Comparison of ENCODE assay signal across 25 cellular contexts in genomic region chr4:98383431-98384106, GRCh38.
DNase-seq lines count a peak whose midpoint lies in the region; ATAC-seq and FAIRE-seq lines count a peak whose summit lies in the region.
"Had no signal": no experiment of that assay in that cellular context is flagged by ENCODE, and none has a peak within 500 bp of the region (broad histone marks: within the 10 kb centered on the region; RNA-seq: fewer than 3 reads in every experiment).

No MANE protein-coding gene starts in this region.

- H3K4me1 ChIP-seq in right cardiac atrium (ENCODE audit: control insufficient read depth, insufficient read depth, low read length): no peaks in the 10 kb centered on the region
- H3K4me1 ChIP-seq: ascending aorta, HAP-1, heart left ventricle, transverse colon had no signal

- no peak overlapping the region for H3K4me3 ChIP-seq in right cardiac atrium (ENCODE audit: low read length)
- H3K4me3 ChIP-seq: ascending aorta, HAP-1, heart left ventricle, transverse colon had no signal

- H3K9me3 ChIP-seq in right cardiac atrium (ENCODE audit: control insufficient read depth, low read length): no peaks in the 10 kb centered on the region
- H3K9me3 ChIP-seq: ascending aorta, HAP-1, heart left ventricle, transverse colon had no signal

- WGBS in right cardiac atrium: 95% methylated on average over 3 of the region's 3 CpGs

- no peaks in the 10 kb centered on the region for H3K27me3 ChIP-seq in right cardiac atrium (ENCODE audit: control insufficient read depth, insufficient read depth)
- H3K27me3 ChIP-seq: ascending aorta, heart left ventricle, transverse colon had no signal

- no peak for DNase-seq in NCI-H82 (lab: John Stamatoyannopoulos, UW)
- DNase-seq in right cardiac atrium: no peak
- DNase-seq: activated CD8-positive, alpha-beta T cell treated with anti-CD3 and anti-CD28 coated beads for 36 hours; activated naive CD4-positive, alpha-beta T cell treated with anti-CD3 and anti-CD28 coated beads, Interleukin-2, amount 10 ng/mL, durations not matched to agents 7 days and 5 days; activated T-cell treated with anti-CD3 and anti-CD28 coated beads, Interleukin-2, amount 50 U/mL, for 4 hours; CD4-positive, alpha-beta T cell; effector memory CD8-positive, alpha-beta T cell; heart left ventricle; Kasumi-1; NCI-H1092 treated with DMSO at 0.1 percent for 48 hours; NCI-H2107; OCI-M1; stimulated activated naive CD8-positive, alpha-beta T cell treated with anti-CD3 and anti-CD28 coated beads, Interleukin-15, Interleukin-2, amounts not matched to agents 100 U/mL and 50 U/mL, for 24 hours; T-helper 17 cell; transverse colon had no signal

- peak; percentile 21 for FAIRE-seq in islet of Langerhans (lab: Jason Lieb, UNC)

- intact Hi-C loops in right cardiac atrium (cut with DNase I): no loop called here

- peak; percentile 86 for ATAC-seq in GM18861 (IDR thresholded peaks at IDR 0.05; ENCODE audit: unreplicated experiment)
- ATAC-seq in GM21737 (IDR thresholded peaks at IDR 0.05; ENCODE audit: unreplicated experiment): peak; percentile 75
- ATAC-seq in HG03159 (IDR thresholded peaks at IDR 0.05; ENCODE audit: unreplicated experiment): peak; percentile 79
- no peak for ATAC-seq in right cardiac atrium
- ATAC-seq in HG03521 (IDR thresholded peaks at IDR 0.05; ENCODE audit: unreplicated experiment): no peak
- ATAC-seq in GM19023 (IDR thresholded peaks at IDR 0.05; ENCODE audit: unreplicated experiment): no peak
- ATAC-seq: activated CD8-positive, alpha-beta T cell treated with anti-CD3 and anti-CD28 coated beads for 36 hours; activated T-cell treated with anti-CD3 and anti-CD28 coated beads, Interleukin-2, amount 50 U/mL, for 4 hours; effector memory CD8-positive, alpha-beta T cell; heart left ventricle; sciatic nerve; stimulated activated naive CD8-positive, alpha-beta T cell treated with anti-CD3 and anti-CD28 coated beads, Interleukin-15, Interleukin-2, amounts not matched to agents 100 U/mL and 50 U/mL, for 24 hours; T-helper 17 cell had no signal

- H3K27ac ChIP-seq in right cardiac atrium (ENCODE audit: low read length): no peak overlapping the region
- H3K27ac ChIP-seq: ascending aorta, heart left ventricle, transverse colon, VCaP had no signal

Comparison
In these comparisons a context has a peak if more than half of its experiments do, and no peak if none do; other contexts are left out.
1. ATAC-seq: peak in GM18861 (single experiment), GM21737 (single experiment) and HG03159 (single experiment); none in right cardiac atrium (0 of 2), HG03521 (single experiment) and GM19023 (single experiment).